1 cellular context compared by ENCODE assay signal in the genomic region with DNA sequence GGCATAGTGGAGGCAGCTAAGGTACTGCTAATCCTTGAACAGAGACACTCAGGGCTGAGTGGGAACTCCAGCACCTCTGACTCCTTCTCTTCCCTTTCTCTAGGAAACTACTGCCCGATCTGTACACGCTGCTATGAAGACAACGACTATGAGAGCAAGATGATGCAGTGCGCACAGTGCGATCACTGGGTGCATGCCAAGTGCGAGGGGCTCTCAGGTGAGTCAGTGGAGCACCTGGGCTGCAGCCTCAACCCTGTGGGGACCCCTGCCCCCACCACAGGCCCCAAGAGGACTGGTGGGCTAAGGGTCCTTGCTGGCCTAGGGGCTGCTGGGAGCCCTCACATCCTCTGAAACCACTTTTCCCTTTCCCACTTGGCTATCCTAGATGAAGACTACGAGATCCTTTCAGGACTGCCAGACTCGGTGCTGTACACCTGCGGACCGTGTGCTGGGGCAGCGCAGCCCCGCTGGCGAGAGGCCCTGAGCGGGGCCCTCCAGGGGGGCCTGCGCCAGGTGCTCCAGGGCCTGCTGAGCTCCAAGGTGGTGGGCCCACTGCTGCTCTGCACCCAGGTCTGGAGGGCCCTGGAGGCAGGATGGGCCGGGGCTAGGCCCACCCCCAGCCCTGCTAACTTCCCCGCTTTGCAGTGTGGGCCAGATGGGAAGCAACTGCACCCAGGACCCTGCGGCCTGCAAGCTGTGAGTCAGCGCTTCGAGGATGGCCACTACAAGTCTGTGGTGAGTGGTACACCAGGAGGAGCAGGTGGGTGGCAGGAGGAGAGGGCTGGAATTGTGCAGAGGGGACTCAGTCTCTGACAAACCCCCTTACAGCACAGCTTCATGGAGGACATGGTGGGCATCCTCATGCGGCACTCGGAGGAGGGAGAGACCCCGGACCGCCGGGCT.
A peak's percentile ranks its signal among the peaks of the same experiment; 100 is the strongest.
TF ChIP-seq lines count a peak whose summit lies in the region.

No MANE protein-coding gene starts in this region.

TF ChIP-seq in HepG2, 621 proteins besides CTCF, POLR2A, EP300 and RAD21:
- TF ChIP-seq ZSCAN30 (CRISPR knock-in tag; IDR thresholded peaks at IDR 0.05) (no peak), ZNF589 (CRISPR knock-in tag; conservative IDR thresholded peaks at IDR 0.05) (no peak), RBFOX2 (IDR thresholded peaks at IDR 0.05; ENCODE audit: low read depth, low read length) (peak; percentile 51; the same call in 1 of the 2 replicates)
- TF ChIP-seq, protein P1, sequence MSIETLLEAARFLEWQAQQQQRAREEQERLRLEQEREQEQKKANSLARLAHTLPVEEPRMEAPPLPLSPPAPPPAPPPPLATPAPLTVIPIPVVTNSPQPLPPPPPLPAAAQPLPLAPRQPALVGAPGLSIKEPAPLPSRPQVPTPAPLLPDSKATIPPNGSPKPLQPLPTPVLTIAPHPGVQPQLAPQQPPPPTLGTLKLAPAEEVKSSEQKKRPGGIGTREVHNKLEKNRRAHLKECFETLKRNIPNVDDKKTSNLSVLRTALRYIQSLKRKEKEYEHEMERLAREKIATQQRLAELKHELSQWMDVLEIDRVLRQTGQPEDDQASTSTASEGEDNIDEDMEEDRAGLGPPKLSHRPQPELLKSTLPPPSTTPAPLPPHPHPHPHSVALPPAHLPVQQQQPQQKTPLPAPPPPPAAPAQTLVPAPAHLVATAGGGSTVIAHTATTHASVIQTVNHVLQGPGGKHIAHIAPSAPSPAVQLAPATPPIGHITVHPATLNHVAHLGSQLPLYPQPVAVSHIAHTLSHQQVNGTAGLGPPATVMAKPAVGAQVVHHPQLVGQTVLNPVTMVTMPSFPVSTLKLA (IDR thresholded peaks at IDR 0.05): no peak
TF ChIP-seq in HepG2: peak in this region for 1.
